ENCODE assay signal across 1 cellular context in the genomic region with DNA sequence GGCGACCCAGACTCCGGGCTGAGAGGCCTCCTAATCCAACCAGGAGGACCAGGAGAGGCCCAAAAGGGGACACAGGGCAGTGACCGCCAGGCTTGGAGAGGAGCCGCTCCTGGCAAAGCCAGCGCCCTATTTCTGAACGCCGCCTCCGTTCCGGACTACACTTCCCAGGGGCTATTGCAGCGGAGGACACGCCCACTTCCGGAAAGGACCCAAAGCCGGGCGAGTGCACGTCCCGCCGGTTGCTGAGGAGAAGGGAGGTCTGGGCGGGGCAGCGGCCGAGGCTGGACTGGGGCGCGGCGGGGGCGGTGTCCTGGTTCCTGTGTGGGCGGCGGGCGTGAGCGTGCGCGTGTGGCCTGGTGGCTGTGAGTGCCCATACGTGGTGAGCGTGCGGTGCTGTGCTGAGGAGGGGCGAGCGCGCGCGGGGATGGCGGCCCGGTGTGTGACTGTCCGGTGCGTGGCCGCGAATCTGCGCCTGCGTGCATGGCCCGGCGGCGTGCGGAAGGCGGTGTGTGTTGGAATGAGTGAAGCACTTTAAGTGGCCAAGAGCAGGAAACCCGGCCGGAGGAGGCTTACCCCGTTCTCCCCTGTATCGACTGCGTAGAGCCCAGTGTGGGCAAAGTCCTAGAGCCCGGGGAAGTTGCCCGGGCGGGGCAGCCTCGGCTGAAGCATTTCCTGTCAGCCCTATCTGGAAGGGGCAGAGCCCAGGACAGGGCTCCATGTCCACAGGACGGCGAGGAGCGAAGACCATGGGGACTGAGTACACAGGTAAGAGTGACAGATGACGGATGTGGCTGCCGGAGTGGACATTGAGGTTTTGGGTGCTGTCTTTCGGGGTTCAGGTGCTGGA.
TF ChIP-seq lines count a peak whose summit lies in the region.

TSS of gene ZNF470 (plus strand) at position 195 of the 847 bp plus-strand sequence. CDS start 2,844 bp downstream, outside the sequence.

TF ChIP-seq in WTC11, 78 proteins besides CTCF, POLR2A, EP300 and RAD21 (continued from another document and continues in another):
- no peak for TF ChIP-seq USF2 (CRISPR knock-in tag; IDR thresholded peaks at IDR 0.05)
- 0 out of 2 replicates have a peak, but pooled peaks have one; percentile 47 for TF ChIP-seq TCF7 (CRISPR knock-in tag; IDR thresholded peaks at IDR 0.05; ENCODE audit: low read depth)
- TF ChIP-seq, protein P1, sequence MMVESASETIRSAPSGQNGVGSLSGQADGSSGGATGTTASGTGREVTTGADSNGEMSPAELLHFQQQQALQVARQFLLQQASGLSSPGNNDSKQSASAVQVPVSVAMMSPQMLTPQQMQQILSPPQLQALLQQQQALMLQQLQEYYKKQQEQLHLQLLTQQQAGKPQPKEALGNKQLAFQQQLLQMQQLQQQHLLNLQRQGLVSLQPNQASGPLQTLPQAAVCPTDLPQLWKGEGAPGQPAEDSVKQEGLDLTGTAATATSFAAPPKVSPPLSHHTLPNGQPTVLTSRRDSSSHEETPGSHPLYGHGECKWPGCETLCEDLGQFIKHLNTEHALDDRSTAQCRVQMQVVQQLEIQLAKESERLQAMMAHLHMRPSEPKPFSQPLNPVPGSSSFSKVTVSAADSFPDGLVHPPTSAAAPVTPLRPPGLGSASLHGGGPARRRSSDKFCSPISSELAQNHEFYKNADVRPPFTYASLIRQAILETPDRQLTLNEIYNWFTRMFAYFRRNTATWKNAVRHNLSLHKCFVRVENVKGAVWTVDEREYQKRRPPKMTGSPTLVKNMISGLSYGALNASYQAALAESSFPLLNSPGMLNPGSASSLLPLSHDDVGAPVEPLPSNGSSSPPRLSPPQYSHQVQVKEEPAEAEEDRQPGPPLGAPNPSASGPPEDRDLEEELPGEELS (CRISPR knock-in tag; IDR thresholded peaks at IDR 0.05), result peak; percentile 26; the same call in 1 of the 2 replicates
- TF ChIP-seq JAZF1 (CRISPR knock-in tag; IDR thresholded peaks at IDR 0.05), result no peak
- TF ChIP-seq ZNF396 (CRISPR knock-in tag; IDR thresholded peaks at IDR 0.05; ENCODE audit: borderline replicate concordance), result no peak
- no peak for TF ChIP-seq ZNF423 (CRISPR knock-in tag; IDR thresholded peaks at IDR 0.05)
- peak; percentile 47; the same call in 1 of the 2 replicates for TF ChIP-seq CREM (CRISPR knock-in tag; IDR thresholded peaks at IDR 0.05)
- TF ChIP-seq, protein P2, sequence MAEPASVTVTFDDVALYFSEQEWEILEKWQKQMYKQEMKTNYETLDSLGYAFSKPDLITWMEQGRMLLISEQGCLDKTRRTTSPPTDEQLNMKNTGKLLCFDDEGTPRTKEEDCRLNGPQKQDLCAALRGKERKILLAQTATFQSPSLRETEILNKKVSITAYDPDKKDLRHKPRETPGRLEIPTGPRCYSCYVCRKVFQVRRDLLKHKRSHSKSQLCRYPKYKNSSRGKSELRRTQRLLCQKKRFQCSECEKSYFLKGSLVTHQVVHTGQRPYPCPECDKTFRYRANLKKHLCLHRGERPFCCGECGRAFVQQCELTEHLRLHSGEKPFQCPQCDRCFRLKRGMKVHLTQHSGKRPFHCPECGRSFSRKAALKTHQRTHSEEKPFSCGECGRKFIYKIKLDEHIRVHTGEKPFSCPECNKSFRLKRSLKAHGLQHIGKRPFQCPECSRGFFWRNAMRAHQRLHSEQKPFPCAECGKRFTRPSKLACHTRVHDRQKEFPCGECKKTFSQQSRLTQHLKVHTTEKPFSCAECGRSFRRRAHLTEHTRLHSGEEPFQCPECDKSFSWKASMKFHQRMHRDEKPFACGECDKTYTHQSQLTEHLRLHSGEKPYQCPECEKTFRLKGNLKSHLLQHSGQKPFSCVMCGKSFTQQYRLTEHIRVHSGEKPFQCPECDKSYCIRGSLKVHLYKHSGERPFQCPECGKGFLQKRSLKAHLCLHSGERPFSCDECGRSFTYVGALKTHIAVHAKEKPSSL (CRISPR knock-in tag; conservative IDR thresholded peaks at IDR 0.05), result no peak
- TF ChIP-seq PRRX2 (CRISPR knock-in tag; IDR thresholded peaks at IDR 0.05), result no peak
- no peak for TF ChIP-seq CBFB (CRISPR knock-in tag; IDR thresholded peaks at IDR 0.05; ENCODE audit: low read depth)
- TF ChIP-seq ZNF671 (CRISPR knock-in tag; IDR thresholded peaks at IDR 0.05), result no peak
- no peak for TF ChIP-seq ZMAT4 (CRISPR knock-in tag; IDR thresholded peaks at IDR 0.05)
- TF ChIP-seq IRF2 (CRISPR knock-in tag; IDR thresholded peaks at IDR 0.05; ENCODE audit: borderline replicate concordance, low read depth), result no peak
- no peak for TF ChIP-seq ZNF263 (CRISPR knock-in tag; IDR thresholded peaks at IDR 0.05; ENCODE audit: low read depth)
- no peak for TF ChIP-seq RORB (CRISPR knock-in tag; IDR thresholded peaks at IDR 0.05)
- TF ChIP-seq USF1 (CRISPR knock-in tag; IDR thresholded peaks at IDR 0.05), result 0 out of 2 replicates have a peak, but pooled peaks have one; percentile 28
- TF ChIP-seq, protein P3, sequence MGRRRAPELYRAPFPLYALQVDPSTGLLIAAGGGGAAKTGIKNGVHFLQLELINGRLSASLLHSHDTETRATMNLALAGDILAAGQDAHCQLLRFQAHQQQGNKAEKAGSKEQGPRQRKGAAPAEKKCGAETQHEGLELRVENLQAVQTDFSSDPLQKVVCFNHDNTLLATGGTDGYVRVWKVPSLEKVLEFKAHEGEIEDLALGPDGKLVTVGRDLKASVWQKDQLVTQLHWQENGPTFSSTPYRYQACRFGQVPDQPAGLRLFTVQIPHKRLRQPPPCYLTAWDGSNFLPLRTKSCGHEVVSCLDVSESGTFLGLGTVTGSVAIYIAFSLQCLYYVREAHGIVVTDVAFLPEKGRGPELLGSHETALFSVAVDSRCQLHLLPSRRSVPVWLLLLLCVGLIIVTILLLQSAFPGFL (CRISPR knock-in tag; IDR thresholded peaks at IDR 0.05; ENCODE audit: borderline replicate concordance), result no peak
- TF ChIP-seq, protein P4, sequence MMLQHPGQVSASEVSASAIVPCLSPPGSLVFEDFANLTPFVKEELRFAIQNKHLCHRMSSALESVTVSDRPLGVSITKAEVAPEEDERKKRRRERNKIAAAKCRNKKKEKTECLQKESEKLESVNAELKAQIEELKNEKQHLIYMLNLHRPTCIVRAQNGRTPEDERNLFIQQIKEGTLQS (CRISPR knock-in tag; conservative IDR thresholded peaks at IDR 0.05), result no peak
- TF ChIP-seq CDX4 (CRISPR knock-in tag; IDR thresholded peaks at IDR 0.05; ENCODE audit: borderline replicate concordance), result no peak
- TF ChIP-seq RELA (CRISPR knock-in tag; IDR thresholded peaks at IDR 0.05; ENCODE audit: borderline replicate concordance), result no peak
- TF ChIP-seq NFE2L1 (CRISPR knock-in tag; IDR thresholded peaks at IDR 0.05), result peak; percentile 87
- TF ChIP-seq ZNF138 (CRISPR knock-in tag; conservative IDR thresholded peaks at IDR 0.05), result peak; percentile 65; the same call in 1 of the 2 replicates
- no peak for TF ChIP-seq TP53 (CRISPR knock-in tag; IDR thresholded peaks at IDR 0.05)
- no peak for TF ChIP-seq NFATC4 (CRISPR knock-in tag; IDR thresholded peaks at IDR 0.05)
- TF ChIP-seq, protein P5, sequence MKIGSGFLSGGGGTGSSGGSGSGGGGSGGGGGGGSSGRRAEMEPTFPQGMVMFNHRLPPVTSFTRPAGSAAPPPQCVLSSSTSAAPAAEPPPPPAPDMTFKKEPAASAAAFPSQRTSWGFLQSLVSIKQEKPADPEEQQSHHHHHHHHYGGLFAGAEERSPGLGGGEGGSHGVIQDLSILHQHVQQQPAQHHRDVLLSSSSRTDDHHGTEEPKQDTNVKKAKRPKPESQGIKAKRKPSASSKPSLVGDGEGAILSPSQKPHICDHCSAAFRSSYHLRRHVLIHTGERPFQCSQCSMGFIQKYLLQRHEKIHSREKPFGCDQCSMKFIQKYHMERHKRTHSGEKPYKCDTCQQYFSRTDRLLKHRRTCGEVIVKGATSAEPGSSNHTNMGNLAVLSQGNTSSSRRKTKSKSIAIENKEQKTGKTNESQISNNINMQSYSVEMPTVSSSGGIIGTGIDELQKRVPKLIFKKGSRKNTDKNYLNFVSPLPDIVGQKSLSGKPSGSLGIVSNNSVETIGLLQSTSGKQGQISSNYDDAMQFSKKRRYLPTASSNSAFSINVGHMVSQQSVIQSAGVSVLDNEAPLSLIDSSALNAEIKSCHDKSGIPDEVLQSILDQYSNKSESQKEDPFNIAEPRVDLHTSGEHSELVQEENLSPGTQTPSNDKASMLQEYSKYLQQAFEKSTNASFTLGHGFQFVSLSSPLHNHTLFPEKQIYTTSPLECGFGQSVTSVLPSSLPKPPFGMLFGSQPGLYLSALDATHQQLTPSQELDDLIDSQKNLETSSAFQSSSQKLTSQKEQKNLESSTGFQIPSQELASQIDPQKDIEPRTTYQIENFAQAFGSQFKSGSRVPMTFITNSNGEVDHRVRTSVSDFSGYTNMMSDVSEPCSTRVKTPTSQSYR (CRISPR knock-in tag; IDR thresholded peaks at IDR 0.05), result 0 out of 2 replicates have a peak, but pooled peaks have one; percentile 60
- TF ChIP-seq STAT6 (CRISPR knock-in tag; conservative IDR thresholded peaks at IDR 0.05; ENCODE audit: low read depth), result no peak
- TF ChIP-seq MAX (CRISPR knock-in tag; IDR thresholded peaks at IDR 0.05), result peak; percentile 88
- TF ChIP-seq ATF1 (CRISPR knock-in tag; IDR thresholded peaks at IDR 0.05), result no peak
- TF ChIP-seq GTF2I (CRISPR knock-in tag; conservative IDR thresholded peaks at IDR 0.05), result no peak
- TF ChIP-seq, protein P6, sequence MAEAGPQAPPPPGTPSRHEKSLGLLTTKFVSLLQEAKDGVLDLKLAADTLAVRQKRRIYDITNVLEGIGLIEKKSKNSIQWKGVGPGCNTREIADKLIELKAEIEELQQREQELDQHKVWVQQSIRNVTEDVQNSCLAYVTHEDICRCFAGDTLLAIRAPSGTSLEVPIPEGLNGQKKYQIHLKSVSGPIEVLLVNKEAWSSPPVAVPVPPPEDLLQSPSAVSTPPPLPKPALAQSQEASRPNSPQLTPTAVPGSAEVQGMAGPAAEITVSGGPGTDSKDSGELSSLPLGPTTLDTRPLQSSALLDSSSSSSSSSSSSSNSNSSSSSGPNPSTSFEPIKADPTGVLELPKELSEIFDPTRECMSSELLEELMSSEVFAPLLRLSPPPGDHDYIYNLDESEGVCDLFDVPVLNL (CRISPR knock-in tag; IDR thresholded peaks at IDR 0.05; ENCODE audit: borderline replicate concordance, low read depth), result peak; percentile 73; the same call in 1 of the 2 replicates
- TF ChIP-seq AR (CRISPR knock-in tag; IDR thresholded peaks at IDR 0.05), result no peak
